ENCODE assay signal across 8 cellular contexts in genomic region chr17:32342603-32343325, GRCh38.
DNase-seq lines count a peak whose midpoint lies in the region; ATAC-seq and TF ChIP-seq lines count a peak whose summit lies in the region.

No MANE protein-coding gene starts in this region.

- no peak for ATAC-seq in GM18909 (IDR thresholded peaks at IDR 0.05; ENCODE audit: poor library complexity, unreplicated experiment)

- H3K27me3 ChIP-seq in HUES48 (ENCODE audit: control insufficient read depth, insufficient read depth, low read length), result no peaks in the 10 kb centered on the region
- no peaks in the 10 kb centered on the region for H3K27me3 ChIP-seq in mucosa of stomach (ENCODE audit: control insufficient read depth, insufficient read depth, low read length)

- H3K36me3 ChIP-seq in HUES48 (ENCODE audit: control insufficient read depth, insufficient read depth, low read length), result peaks cover 21% of the 10 kb centered on the region
- no peaks in the 10 kb centered on the region for H3K36me3 ChIP-seq in mucosa of stomach (ENCODE audit: control insufficient read depth, insufficient read depth, low read length)

- H3K27ac ChIP-seq in 22Rv1, result peak overlapping the region; percentile 86
- H3K27ac ChIP-seq in HUES48 (ENCODE audit: low read depth, low read length), result peak overlapping the region; percentile 90

- H3K9me3 ChIP-seq in HUES48 (ENCODE audit: control insufficient read depth, insufficient read depth, low read length) (no peaks in the 10 kb centered on the region), mucosa of stomach (ENCODE audit: control insufficient read depth, low read length) (no peaks in the 10 kb centered on the region)

- no peak for TF ChIP-seq CTCF in 22Rv1 (IDR thresholded peaks at IDR 0.05)
- TF ChIP-seq CTCF in astrocyte of the spinal cord (IDR thresholded peaks at IDR 0.05; ENCODE audit: low read depth, low read length), result no peak

- no peak for DNase-seq in astrocyte of the spinal cord (ENCODE audit: low read depth, low spot score)
- no peak for DNase-seq in NCI-H526 treated with DMSO at 0.1 percent for 48 hours (lab: John Stamatoyannopoulos, UW)
- DNase-seq in NCI-H1694 treated with DMSO at 0.1 percent for 48 hours (lab: John Stamatoyannopoulos, UW), result no peak
- no peak for DNase-seq in HCEC 1CT

- in situ Hi-C loops in astrocyte of the spinal cord (cut with HindIII; ENCODE audit: low sequenced_read_pairs), result no loop called here

- H3K9ac ChIP-seq in HUES48 (ENCODE audit: low read depth, low read length), result no peak overlapping the region
- peak overlapping the region; percentile 63 for H3K9ac ChIP-seq in mucosa of stomach (ENCODE audit: low read length)

- H3K4me1 ChIP-seq in HUES48 (ENCODE audit: control insufficient read depth, insufficient read depth, low read length) (no peaks in the 10 kb centered on the region), mucosa of stomach (ENCODE audit: control insufficient read depth, insufficient read depth, low read length) (peaks cover 12% of the 10 kb centered on the region)

- H3K4me3 ChIP-seq in HUES48 (ENCODE audit: low read depth, low read length) (peak overlapping the region; percentile 85), astrocyte of the spinal cord (ENCODE audit: low read depth, low read length) (peak overlapping the region; percentile 62), mucosa of stomach (ENCODE audit: low read length) (peak overlapping the region; percentile 33)

Comparison
In these comparisons a context has a peak if more than half of its experiments do, and no peak if none do; other contexts are left out.
1. H3K4me3 ChIP-seq: peak in every context shown above with its lines; median percentile 85 in HUES48; 62 in astrocyte of the spinal cord; 33 in mucosa of stomach.